Comparison of ENCODE assay signal across 30 cellular contexts in genomic region chr2:821546-821945, GRCh38.
"Had no signal": no experiment of that assay in that cellular context is flagged by ENCODE, and none has a peak within 500 bp of the region (broad histone marks: within the 10 kb centered on the region; RNA-seq: fewer than 3 reads in every experiment).

No MANE protein-coding gene starts in this region.

- H3K4me3 ChIP-seq: ovary, psoas muscle, right lobe of liver, sigmoid colon, suprapubic skin, testis, tibial artery, transverse colon, vagina had no signal

- H3K27ac ChIP-seq: ovary, parathyroid adenoma, psoas muscle, right lobe of liver, sigmoid colon, suprapubic skin, testis, tibial artery, transverse colon, vagina had no signal

- H3K27me3 Mint-ChIP-seq: stimulated activated memory B cell treated with anti-CD40 and anti-IgM and Interleukin-4, amounts not matched to agents 10 μg/mL and 1 μg/mL and 100 μg/mL, for 72 hours; type B pancreatic cell had no signal

- H3K9me3 ChIP-seq: ovary, psoas muscle, right lobe of liver, sigmoid colon, suprapubic skin, testis, tibial artery, transverse colon, vagina had no signal

- H3K4me1 ChIP-seq: parathyroid adenoma, psoas muscle, right lobe of liver, sigmoid colon, suprapubic skin, testis, tibial artery, transverse colon, vagina had no signal

- H3K27me3 ChIP-seq: ovary, right lobe of liver, sigmoid colon, suprapubic skin, testis, tibial artery, transverse colon, vagina had no signal

- DNase-seq: naive thymus-derived CD8-positive, alpha-beta T cell; nephron progenitor cell; occipital lobe; ovary; psoas muscle; right cardiac atrium; right lobe of liver; sigmoid colon; small intestine; stimulated activated CD4-positive, alpha-beta T cell treated with anti-CD3 and anti-CD28 coated beads, Interleukin-12 subunit alpha, Interleukin-12 subunit beta, amount 100 ng/mL, for 4 hours; stimulated activated CD4-positive, alpha-beta T cell treated with anti-CD3 and anti-CD28 coated beads, Interleukin-1b, Interleukin-23, amount 100 ng/mL, for 48 hours; stimulated activated CD4-positive, alpha-beta T cell treated with anti-CD3 and anti-CD28 coated beads, Interleukin-4, amount 100 ng/mL, for 1 hour; stimulated activated CD4-positive, alpha-beta T cell treated with anti-CD3 and anti-CD28 coated beads, Interleukin-4, amount 100 ng/mL, for 4 hours; stimulated activated CD8-positive, alpha-beta memory T cell treated with anti-CD3 and anti-CD28 coated beads, Interleukin-4, amount 100 ng/mL, for 48 hours; stimulated activated naive CD4-positive, alpha-beta T cell; stimulated activated naive CD8-positive, alpha-beta T cell treated with anti-CD3 and anti-CD28 coated beads, Interleukin-15, amount 100 ng/mL, for 72 hours; stimulated activated naive CD8-positive, alpha-beta T cell treated with anti-CD3 and anti-CD28 coated beads, Interleukin-15, Interleukin-2, amounts not matched to agents 100 U/mL and 50 U/mL, for 24 hours; substantia nigra; testis; tibial artery; transverse colon had no signal

- H3K4me3 Mint-ChIP-seq: naive thymus-derived CD8-positive, alpha-beta T cell; natural killer cell treated with Interleukin-12 subunit alpha and Interleukin-12 subunit beta and Interleukin-15 and Interleukin-18, amount 100 ng/mL, for 72 hours; nephron progenitor cell; neural crest cell; stimulated activated memory B cell treated with anti-CD40 and anti-IgM and Interleukin-4, amounts not matched to agents 10 μg/mL and 1 μg/mL and 100 μg/mL, for 72 hours; stimulated activated naive CD8-positive, alpha-beta T cell treated with anti-CD3 and anti-CD28 coated beads, Interleukin-15, amount 100 ng/mL, for 72 hours; type B pancreatic cell had no signal

- H3K9me3 Mint-ChIP-seq: naive thymus-derived CD8-positive, alpha-beta T cell; natural killer cell treated with Interleukin-12 subunit alpha and Interleukin-12 subunit beta and Interleukin-15 and Interleukin-18, amount 100 ng/mL, for 72 hours; nephron progenitor cell; neural crest cell; stimulated activated memory B cell treated with anti-CD40 and anti-IgM and Interleukin-4, amounts not matched to agents 10 μg/mL and 1 μg/mL and 100 μg/mL, for 72 hours; type B pancreatic cell had no signal

- H3K27ac Mint-ChIP-seq: naive thymus-derived CD8-positive, alpha-beta T cell; natural killer cell treated with Interleukin-12 subunit alpha and Interleukin-12 subunit beta and Interleukin-15 and Interleukin-18, amount 100 ng/mL, for 72 hours; progenitor cell of endocrine pancreas; stimulated activated memory B cell treated with anti-CD40 and anti-IgM and Interleukin-4, amounts not matched to agents 10 μg/mL and 1 μg/mL and 100 μg/mL, for 72 hours; stimulated activated naive CD8-positive, alpha-beta T cell treated with anti-CD3 and anti-CD28 coated beads, Interleukin-15, amount 100 ng/mL, for 72 hours; type B pancreatic cell had no signal

- FAIRE-seq: small intestine, urothelium cell line had no signal

- H3K36me3 ChIP-seq: ovary, right lobe of liver, sigmoid colon, suprapubic skin, tibial artery, transverse colon, vagina had no signal

- H3K4me1 Mint-ChIP-seq: naive thymus-derived CD8-positive, alpha-beta T cell; neural crest cell; stimulated activated memory B cell treated with anti-CD40 and anti-IgM and Interleukin-4, amounts not matched to agents 10 μg/mL and 1 μg/mL and 100 μg/mL, for 72 hours; stimulated activated naive CD8-positive, alpha-beta T cell treated with anti-CD3 and anti-CD28 coated beads, Interleukin-15, amount 100 ng/mL, for 72 hours had no signal

- ATAC-seq: naive thymus-derived CD8-positive, alpha-beta T cell; natural killer cell treated with Interleukin-12 subunit alpha and Interleukin-12 subunit beta and Interleukin-15 and Interleukin-18, amount 100 ng/mL, for 72 hours; psoas muscle; right cardiac atrium; right lobe of liver; stimulated activated memory B cell treated with anti-CD40 and anti-IgM and Interleukin-4, amounts not matched to agents 10 μg/mL and 1 μg/mL and 100 μg/mL, for 72 hours; stimulated activated naive CD8-positive, alpha-beta T cell treated with anti-CD3 and anti-CD28 coated beads, Interleukin-15, amount 100 ng/mL, for 72 hours; stimulated activated naive CD8-positive, alpha-beta T cell treated with anti-CD3 and anti-CD28 coated beads, Interleukin-15, Interleukin-2, amounts not matched to agents 100 U/mL and 50 U/mL, for 24 hours had no signal

- H3K36me3 Mint-ChIP-seq: naive thymus-derived CD8-positive, alpha-beta T cell; natural killer cell treated with Interleukin-12 subunit alpha and Interleukin-12 subunit beta and Interleukin-15 and Interleukin-18, amount 100 ng/mL, for 72 hours; stimulated activated memory B cell treated with anti-CD40 and anti-IgM and Interleukin-4, amounts not matched to agents 10 μg/mL and 1 μg/mL and 100 μg/mL, for 72 hours; type B pancreatic cell had no signal
